Comparison of ENCODE assay signal across 17 cellular contexts in the genomic region with DNA sequence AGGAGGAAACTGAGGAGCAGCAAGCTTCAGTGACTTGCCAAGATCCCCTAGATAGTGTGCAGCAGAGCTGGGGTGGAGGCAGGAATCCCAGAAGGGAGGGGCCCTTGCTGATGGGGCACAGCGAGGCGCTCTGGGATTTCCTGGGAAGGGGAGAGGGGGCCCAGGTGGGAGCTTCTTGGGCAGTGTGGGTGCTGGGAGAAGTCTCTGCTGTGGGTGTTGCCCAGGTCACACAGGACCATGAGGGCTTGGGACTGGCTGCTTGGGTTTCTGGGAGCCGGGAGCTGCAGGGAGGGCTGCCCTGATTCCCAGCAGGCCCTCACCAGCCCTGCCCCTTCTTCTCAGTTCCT. TPM values are rescaled to one million over a fixed set of nuclear protein-coding genes. Genes with fewer than 3 reads are reported as not detected.
A peak's percentile ranks its signal among the peaks of the same experiment; 100 is the strongest.
DNase-seq lines count a peak whose midpoint lies in the region; ATAC-seq and TF ChIP-seq lines count a peak whose summit lies in the region.
"Had no signal": no experiment of that assay in that cellular context is flagged by ENCODE, and none has a peak within 500 bp of the region (broad histone marks: within the 10 kb centered on the region; RNA-seq: fewer than 3 reads in every experiment).

No MANE protein-coding gene starts in this region.

- H3K9me3 ChIP-seq in osteoblast (ENCODE audit: low read depth, low read length): no peaks in the 10 kb centered on the region

- TF ChIP-seq CTCF in dorsolateral prefrontal cortex (IDR thresholded peaks at IDR 0.05 in 54 of 56, conservative IDR thresholded peaks at IDR 0.05 in 2 of 56; ENCODE audit: low read depth in 1 of 56, partially characterized antibody in 56 of 56) (no peak), osteoblast (IDR thresholded peaks at IDR 0.05; ENCODE audit: extremely low read depth, low read depth, low read length) (no peak), type B pancreatic cell (conservative IDR thresholded peaks at IDR 0.05) (no peak)

- H3K27ac ChIP-seq in dorsolateral prefrontal cortex: peak overlapping the region in 56 of 59 donors; percentile 10 to 94 (median 82)
- H3K27ac ChIP-seq in osteoblast (ENCODE audit: low read depth, low read length): no peak overlapping the region
- H3K27ac ChIP-seq: foreskin keratinocyte had no signal

- intact Hi-C loops in dorsolateral prefrontal cortex (cut with DNase I): loop anchor here (2.0 to 5.0 kb wide), 4 partner anchors 58 to 99 kb away; no protein-coding TSS in a partner anchor

- H3K9me3 Mint-ChIP-seq in activated naive CD8-positive, alpha-beta T cell treated with anti-CD3 and anti-CD28 coated beads, Interleukin-2, amount 10 ng/mL, durations not matched to agents 7 days and 5 days: no peaks in the 10 kb centered on the region
- H3K9me3 Mint-ChIP-seq in activated naive CD8-positive, alpha-beta T cell treated with anti-CD3 and anti-CD28 coated beads, Interleukin-2, amount 50 U/mL, for 24 hours: no peaks in the 10 kb centered on the region
- H3K9me3 Mint-ChIP-seq in type B pancreatic cell: no peaks in the 10 kb centered on the region
- H3K9me3 Mint-ChIP-seq: activated CD4-positive, alpha-beta T cell treated with anti-CD3 and anti-CD28 coated beads, Interleukin-2, amount 10 ng/mL, durations not matched to agents 24 days and 14 days; CD8-positive, alpha-beta T cell; naive thymus-derived CD8-positive, alpha-beta T cell had no signal

- no peak overlapping the region for H2AFZ ChIP-seq in osteoblast (ENCODE audit: low read length)

- H3K4me3 ChIP-seq in dorsolateral prefrontal cortex: no peak overlapping the region
- H3K4me3 ChIP-seq in osteoblast (ENCODE audit: insufficient read depth, low read length): no peak overlapping the region

- H3K4me2 ChIP-seq in osteoblast (ENCODE audit: insufficient read depth, low read length): no peak overlapping the region

- peak overlapping the region; percentile 11 for H3K27ac Mint-ChIP-seq in activated naive CD8-positive, alpha-beta T cell treated with anti-CD3 and anti-CD28 coated beads, Interleukin-2, amount 10 ng/mL, durations not matched to agents 7 days and 5 days
- no peak overlapping the region for H3K27ac Mint-ChIP-seq in activated naive CD8-positive, alpha-beta T cell treated with anti-CD3 and anti-CD28 coated beads, Interleukin-2, amount 50 U/mL, for 24 hours
- H3K27ac Mint-ChIP-seq in type B pancreatic cell: peak overlapping the region; percentile 53
- H3K27ac Mint-ChIP-seq: activated CD4-positive, alpha-beta T cell treated with anti-CD3 and anti-CD28 coated beads, Interleukin-2, amount 10 ng/mL, durations not matched to agents 24 days and 14 days had no signal

- no peaks in the 10 kb centered on the region for H3K4me1 ChIP-seq in osteoblast (ENCODE audit: insufficient read depth, low read length)

- no peaks in the 10 kb centered on the region for H3K36me3 ChIP-seq in osteoblast (ENCODE audit: insufficient read depth, low read length)

- ATAC-seq in activated naive CD8-positive, alpha-beta T cell treated with anti-CD3 and anti-CD28 coated beads, Interleukin-2, amount 10 ng/mL, durations not matched to agents 7 days and 5 days (ENCODE audit: low read depth): no peak
- no peak for ATAC-seq in activated naive CD8-positive, alpha-beta T cell treated with anti-CD3 and anti-CD28 coated beads, Interleukin-2, amount 50 U/mL, for 24 hours
- no peak for ATAC-seq in GM19395 (IDR thresholded peaks at IDR 0.05; ENCODE audit: unreplicated experiment)
- ATAC-seq: CD8-positive, alpha-beta T cell; foreskin keratinocyte; naive thymus-derived CD8-positive, alpha-beta T cell had no signal

- no peak for DNase-seq in activated naive CD8-positive, alpha-beta T cell treated with anti-CD3 and anti-CD28 coated beads, Interleukin-2, amount 10 ng/mL, durations not matched to agents 7 days and 5 days
- DNase-seq in activated naive CD8-positive, alpha-beta T cell treated with anti-CD3 and anti-CD28 coated beads, Interleukin-2, amount 50 U/mL, for 24 hours: no peak
- DNase-seq in dorsolateral prefrontal cortex: no peak
- peak; percentile 55 for DNase-seq in osteoblast (ENCODE audit: insufficient read length, low spot score, missing footprints)
- no peak for DNase-seq in type B pancreatic cell (ENCODE audit: extremely low spot score, unreplicated experiment)
- DNase-seq in NOMO-1 (lab: John Stamatoyannopoulos, UW; ENCODE audit: unreplicated experiment in 2 of 2): no peak
- DNase-seq in dermis blood vessel endothelial cell: no peak
- DNase-seq: activated CD4-positive, alpha-beta T cell treated with anti-CD3 and anti-CD28 coated beads, Interleukin-2, amount 10 ng/mL, durations not matched to agents 24 days and 14 days; foreskin keratinocyte; NCI-H2081 treated with DMSO at 0.1 percent for 48 hours; NCI-H526; OCI-M1; retina; trophoblast cell had no signal

- H3K27me3 Mint-ChIP-seq in activated naive CD8-positive, alpha-beta T cell treated with anti-CD3 and anti-CD28 coated beads, Interleukin-2, amount 10 ng/mL, durations not matched to agents 7 days and 5 days: peaks cover 21% of the 10 kb centered on the region
- H3K27me3 Mint-ChIP-seq in activated naive CD8-positive, alpha-beta T cell treated with anti-CD3 and anti-CD28 coated beads, Interleukin-2, amount 50 U/mL, for 24 hours: peaks cover 2% of the 10 kb centered on the region
- peaks cover 21% of the 10 kb centered on the region for H3K27me3 Mint-ChIP-seq in type B pancreatic cell

- H3K79me2 ChIP-seq in osteoblast (ENCODE audit: insufficient read depth, low read length): no peaks in the 10 kb centered on the region

- POLR2A ChIA-PET in activated naive CD8-positive, alpha-beta T cell treated with anti-CD3 and anti-CD28 coated beads, Interleukin-2, amount 10 ng/mL, durations not matched to agents 7 days and 5 days (lab: Charles Lee): interaction anchor here (0.7 to 1.1 kb wide), 2 partner anchors 42 to 76 kb away, joined by 3 read pairs; no protein-coding TSS in a partner anchor

- H3K4me1 Mint-ChIP-seq in activated naive CD8-positive, alpha-beta T cell treated with anti-CD3 and anti-CD28 coated beads, Interleukin-2, amount 10 ng/mL, durations not matched to agents 7 days and 5 days: peaks cover 9% of the 10 kb centered on the region
- peaks cover 9% of the 10 kb centered on the region for H3K4me1 Mint-ChIP-seq in activated naive CD8-positive, alpha-beta T cell treated with anti-CD3 and anti-CD28 coated beads, Interleukin-2, amount 50 U/mL, for 24 hours
- H3K4me1 Mint-ChIP-seq in type B pancreatic cell (ENCODE audit: unreplicated experiment): peaks cover 8% of the 10 kb centered on the region

- no peaks in the 10 kb centered on the region for H3K36me3 Mint-ChIP-seq in activated naive CD8-positive, alpha-beta T cell treated with anti-CD3 and anti-CD28 coated beads, Interleukin-2, amount 10 ng/mL, durations not matched to agents 7 days and 5 days
- no peaks in the 10 kb centered on the region for H3K36me3 Mint-ChIP-seq in activated naive CD8-positive, alpha-beta T cell treated with anti-CD3 and anti-CD28 coated beads, Interleukin-2, amount 50 U/mL, for 24 hours (ENCODE audit: low read depth)
- H3K36me3 Mint-ChIP-seq in type B pancreatic cell: no peaks in the 10 kb centered on the region
- H3K36me3 Mint-ChIP-seq: CD8-positive, alpha-beta T cell; naive thymus-derived CD8-positive, alpha-beta T cell had no signal

- H4K20me1 ChIP-seq in osteoblast (ENCODE audit: insufficient read depth, low read length): no peaks in the 10 kb centered on the region

- no peak overlapping the region for H3K4me3 Mint-ChIP-seq in activated naive CD8-positive, alpha-beta T cell treated with anti-CD3 and anti-CD28 coated beads, Interleukin-2, amount 10 ng/mL, durations not matched to agents 7 days and 5 days
- no peak overlapping the region for H3K4me3 Mint-ChIP-seq in activated naive CD8-positive, alpha-beta T cell treated with anti-CD3 and anti-CD28 coated beads, Interleukin-2, amount 50 U/mL, for 24 hours
- no peak overlapping the region for H3K4me3 Mint-ChIP-seq in type B pancreatic cell
- H3K4me3 Mint-ChIP-seq: activated CD4-positive, alpha-beta T cell treated with anti-CD3 and anti-CD28 coated beads, Interleukin-2, amount 10 ng/mL, durations not matched to agents 24 days and 14 days; CD8-positive, alpha-beta T cell had no signal

- H3K27me3 ChIP-seq in dorsolateral prefrontal cortex (no peaks in the 10 kb centered on the region), osteoblast (ENCODE audit: insufficient read depth, low read length) (peaks cover 28% of the 10 kb centered on the region)
- H3K27me3 ChIP-seq: foreskin keratinocyte had no signal

RNA-seq across cellular contexts. Expression of a gene that starts 55.2 kb away (rescaled TPM):
- total RNA-seq in activated naive CD8-positive, alpha-beta T cell treated with anti-CD3 and anti-CD28 coated beads, Interleukin-2, amount 10 ng/mL, durations not matched to agents 7 days and 5 days: 1 to 10 TPM; 4.6 to 4.7 TPM
- total RNA-seq in dorsolateral prefrontal cortex (100 to 1,000 TPM in 10 of 120 experiments, 10 to 100 TPM in 109, 1 to 10 TPM in 1; 8.7 to 188 (median 44.2) TPM), osteoblast (0.59 and 0.72 TPM in 2 replicates), type B pancreatic cell (ENCODE audit: low replicate concordance) (19.4 and 19.7 TPM in 2 replicates), dermis blood vessel endothelial cell (108 and 175 TPM in 2 replicates)
